ENCODE assay signal across 28 cellular contexts in genomic region chr16:49520684-49521083, GRCh38.
"Had no signal": no experiment of that assay in that cellular context is flagged by ENCODE, and none has a peak within 500 bp of the region (broad histone marks: within the 10 kb centered on the region; RNA-seq: fewer than 3 reads in every experiment).

No MANE protein-coding gene starts in this region.

- H3K4me1 ChIP-seq: right lobe of liver, vagina had no signal

- H3K4me3 Mint-ChIP-seq: activated CD4-positive, alpha-beta T cell treated with anti-CD3 and anti-CD28 coated beads, Interleukin-2, amount 10 ng/mL, durations not matched to agents 7 days and 5 days; activated CD8-positive, alpha-beta memory T cell treated with anti-CD3 and anti-CD28 coated beads, Interleukin-2, amount 10 ng/mL, durations not matched to agents 7 days and 5 days; activated CD8-positive, alpha-beta T cell treated with anti-CD3 and anti-CD28 coated beads for 36 hours; activated naive CD4-positive, alpha-beta T cell treated with anti-CD3 and anti-CD28 coated beads, Interleukin-2, amount 10 ng/mL, durations not matched to agents 7 days and 5 days; dendritic cell treated with granulocyte-macrophage colony-stimulating factor and Interleukin-4, amounts not matched to agents 40 ng/mL and 50 ng/mL, for 4 days; mesothelial cell of epicardium; natural killer cell treated with Interleukin-12 subunit alpha and Interleukin-12 subunit beta and Interleukin-15 and Interleukin-18, amount 100 ng/mL, for 72 hours; T-helper 2 cell treated with Interferon-gamma antibody and Interleukin-4, amounts not matched to agents 5 μg/mL and 100 μg/mL, for 36 hours; type B pancreatic cell had no signal

- H3K27me3 Mint-ChIP-seq: activated CD4-positive, alpha-beta T cell treated with anti-CD3 and anti-CD28 coated beads, Interleukin-2, amount 10 ng/mL, durations not matched to agents 7 days and 5 days; activated CD8-positive, alpha-beta memory T cell treated with anti-CD3 and anti-CD28 coated beads, Interleukin-2, amount 10 ng/mL, durations not matched to agents 7 days and 5 days; activated CD8-positive, alpha-beta T cell treated with anti-CD3 and anti-CD28 coated beads for 36 hours; dendritic cell treated with granulocyte-macrophage colony-stimulating factor and Interleukin-4, amounts not matched to agents 40 ng/mL and 50 ng/mL, for 4 days; natural killer cell treated with Interleukin-12 subunit alpha and Interleukin-12 subunit beta and Interleukin-15 and Interleukin-18, amount 100 ng/mL, for 72 hours; type B pancreatic cell had no signal

- H3K27ac ChIP-seq: cardiac muscle cell, left ventricle myocardium inferior, right lobe of liver, thoracic aorta, vagina, WERI-Rb-1 had no signal

- ATAC-seq: activated CD8-positive, alpha-beta memory T cell treated with anti-CD3 and anti-CD28 coated beads, Interleukin-2, amount 10 ng/mL, durations not matched to agents 7 days and 5 days; activated CD8-positive, alpha-beta T cell treated with anti-CD3 and anti-CD28 coated beads for 36 hours; natural killer cell treated with Interleukin-12 subunit alpha and Interleukin-12 subunit beta and Interleukin-15 and Interleukin-18, amount 100 ng/mL, for 72 hours; right lobe of liver had no signal

- H3K27me3 ChIP-seq: cardiac muscle cell, right lobe of liver, vagina had no signal

- H3K36me3 ChIP-seq: cardiac muscle cell, right lobe of liver, vagina, WERI-Rb-1 had no signal

- H3K36me3 Mint-ChIP-seq: activated CD8-positive, alpha-beta memory T cell treated with anti-CD3 and anti-CD28 coated beads, Interleukin-2, amount 10 ng/mL, durations not matched to agents 7 days and 5 days; activated naive CD4-positive, alpha-beta T cell treated with anti-CD3 and anti-CD28 coated beads, Interleukin-2, amount 10 ng/mL, durations not matched to agents 7 days and 5 days; natural killer cell treated with Interleukin-12 subunit alpha and Interleukin-12 subunit beta and Interleukin-15 and Interleukin-18, amount 100 ng/mL, for 72 hours had no signal

- H3K9me3 Mint-ChIP-seq: activated CD4-positive, alpha-beta T cell treated with anti-CD3 and anti-CD28 coated beads, Interleukin-2, amount 10 ng/mL, durations not matched to agents 7 days and 5 days; activated CD8-positive, alpha-beta T cell treated with anti-CD3 and anti-CD28 coated beads for 36 hours; activated naive CD4-positive, alpha-beta T cell treated with anti-CD3 and anti-CD28 coated beads, Interleukin-2, amount 10 ng/mL, durations not matched to agents 7 days and 5 days; dendritic cell treated with granulocyte-macrophage colony-stimulating factor and Interleukin-4, amounts not matched to agents 40 ng/mL and 50 ng/mL, for 4 days; mesothelial cell of epicardium; natural killer cell treated with Interleukin-12 subunit alpha and Interleukin-12 subunit beta and Interleukin-15 and Interleukin-18, amount 100 ng/mL, for 72 hours; T-helper 2 cell treated with Interferon-gamma antibody and Interleukin-4, amounts not matched to agents 5 μg/mL and 100 μg/mL, for 36 hours; type B pancreatic cell had no signal

- H3K9me3 ChIP-seq: left ventricle myocardium inferior, right lobe of liver, thoracic aorta, vagina had no signal

- H3K27ac Mint-ChIP-seq: activated CD4-positive, alpha-beta T cell treated with anti-CD3 and anti-CD28 coated beads, Interleukin-2, amount 10 ng/mL, durations not matched to agents 7 days and 5 days; activated CD8-positive, alpha-beta memory T cell treated with anti-CD3 and anti-CD28 coated beads, Interleukin-2, amount 10 ng/mL, durations not matched to agents 7 days and 5 days; activated CD8-positive, alpha-beta T cell treated with anti-CD3 and anti-CD28 coated beads for 36 hours; activated naive CD4-positive, alpha-beta T cell treated with anti-CD3 and anti-CD28 coated beads, Interleukin-2, amount 10 ng/mL, durations not matched to agents 7 days and 5 days; dendritic cell treated with granulocyte-macrophage colony-stimulating factor and Interleukin-4, amounts not matched to agents 40 ng/mL and 50 ng/mL, for 4 days; mesothelial cell of epicardium; natural killer cell treated with Interleukin-12 subunit alpha and Interleukin-12 subunit beta and Interleukin-15 and Interleukin-18, amount 100 ng/mL, for 72 hours; T-helper 2 cell treated with Interferon-gamma antibody and Interleukin-4, amounts not matched to agents 5 μg/mL and 100 μg/mL, for 36 hours; type B pancreatic cell had no signal

- DNase-seq: activated CD4-positive, alpha-beta T cell treated with anti-CD3 and anti-CD28 coated beads, Interleukin-2, amount 10 ng/mL, durations not matched to agents 7 days and 5 days; activated CD4-positive, CD25-positive, alpha-beta regulatory T cell treated with anti-CD3 and anti-CD28 coated beads, Interleukin-2, amount 50 U/mL, for 72 hours; activated CD8-positive, alpha-beta memory T cell treated with anti-CD3 and anti-CD28 coated beads, Interleukin-2, amount 10 ng/mL, durations not matched to agents 7 days and 5 days; activated CD8-positive, alpha-beta T cell treated with anti-CD3 and anti-CD28 coated beads for 36 hours; activated effector memory CD4-positive, alpha-beta T cell treated with anti-CD3 and anti-CD28 coated beads, Interleukin-2, amount 50 U/mL, for 16 hours; activated naive CD4-positive, alpha-beta T cell treated with anti-CD3 and anti-CD28 coated beads, Interleukin-2, amount 10 ng/mL, durations not matched to agents 7 days and 5 days; activated T-cell treated with anti-CD3 and anti-CD28 coated beads for 4 hours; amygdala; effector CD4-positive, alpha-beta T cell; erythroblast; foreskin fibroblast; left ventricle myocardium inferior; mammary epithelial cell; nucleus accumbens; right lobe of liver; small intestine; stimulated activated CD4-positive, alpha-beta T cell treated with anti-CD3 and anti-CD28 coated beads, Interleukin-15, amount 100 ng/mL, for 24 hours; stimulated activated CD8-positive, alpha-beta memory T cell treated with anti-CD3 and anti-CD28 coated beads, Interleukin-4, amount 100 ng/mL, for 48 hours; stimulated activated naive CD4-positive, alpha-beta T cell; WERI-Rb-1 had no signal

- H3K4me1 Mint-ChIP-seq: activated CD4-positive, alpha-beta T cell treated with anti-CD3 and anti-CD28 coated beads, Interleukin-2, amount 10 ng/mL, durations not matched to agents 7 days and 5 days; activated CD8-positive, alpha-beta memory T cell treated with anti-CD3 and anti-CD28 coated beads, Interleukin-2, amount 10 ng/mL, durations not matched to agents 7 days and 5 days; mesothelial cell of epicardium had no signal

- H3K4me3 ChIP-seq: cardiac muscle cell, left ventricle myocardium inferior, right lobe of liver, thoracic aorta, vagina had no signal
